In the genomic region with DNA sequence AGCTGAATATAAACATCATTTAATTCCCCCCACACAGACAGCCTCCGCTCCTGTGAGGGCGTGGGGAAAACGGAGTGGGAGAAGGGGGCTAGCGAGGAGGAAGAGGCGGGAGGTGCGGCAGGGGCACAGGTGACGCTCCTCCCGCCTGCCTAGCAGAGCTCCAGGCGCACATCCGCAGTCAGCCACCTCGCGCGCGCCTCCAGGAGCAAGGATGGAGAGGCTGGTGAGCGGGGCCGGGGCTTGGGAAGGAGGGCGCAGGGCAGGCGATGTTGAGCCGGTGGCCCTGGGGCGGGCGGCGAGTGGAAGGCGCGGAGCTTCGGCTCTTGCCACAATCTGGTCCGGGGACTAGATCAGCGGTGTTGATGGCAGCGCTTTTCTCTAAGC, we compare ENCODE assay signal across 7 cellular contexts. TPM values are rescaled to one million over a fixed set of nuclear protein-coding genes. Genes with fewer than 3 reads are reported as not detected.
DNase-seq lines count a peak whose midpoint lies in the region; ATAC-seq and TF ChIP-seq lines count a peak whose summit lies in the region.

Gene CD200 (plus strand): TSS at position 155 of the 384 bp plus-strand sequence. CDS start 57 bp downstream, at position 212.

- H3K27me3 ChIP-seq in HUES6 (ENCODE audit: control insufficient read depth, insufficient read depth, low read length) (no peaks in the 10 kb centered on the region), breast epithelium (peaks cover 0 to 7% of the 10 kb centered on the region in 2 donors)

- peaks cover 23% of the 10 kb centered on the region for H3K36me3 ChIP-seq in HUES6 (ENCODE audit: control insufficient read depth, insufficient read depth, low read length)
- H3K36me3 ChIP-seq in breast epithelium = no peaks in the 10 kb centered on the region

- H3K4me3 ChIP-seq in HUES6 (ENCODE audit: low read depth, low read length) (peak within 1 kb of the TSS; percentile 86), breast epithelium (peak within 1 kb of the TSS; percentile 59 to 68 (median 65))

- intact Hi-C loops in breast epithelium (cut with DNase I; ENCODE audit: low total_unique reads) = no loop called here

- no peaks in the 10 kb centered on the region for H3K9me3 ChIP-seq in HUES6 (ENCODE audit: control insufficient read depth, insufficient read depth, low read depth, low read length)
- no peaks in the 10 kb centered on the region for H3K9me3 ChIP-seq in breast epithelium

- ATAC-seq in GM19043 (IDR thresholded peaks at IDR 0.05; ENCODE audit: low read depth, unreplicated experiment) (peak; percentile 62), HG03565 (IDR thresholded peaks at IDR 0.05; ENCODE audit: unreplicated experiment) (no peak)

- peaks cover 32% of the 10 kb centered on the region for H3K4me1 ChIP-seq in HUES6 (ENCODE audit: control insufficient read depth, insufficient read depth, low read length)
- no peaks in the 10 kb centered on the region for H3K4me1 ChIP-seq in breast epithelium

- no peak for TF ChIP-seq CTCF in breast epithelium (IDR thresholded peaks at IDR 0.05)

- no peak for TF ChIP-seq POLR2A in breast epithelium (IDR thresholded peaks at IDR 0.05)

- H3K9ac ChIP-seq in HUES6 (ENCODE audit: low read length) = peak within 1 kb of the TSS; percentile 92

- DNase-seq in UCSD-AML1 (lab: John Stamatoyannopoulos, UW; ENCODE audit: unreplicated experiment) = peak; percentile 54
- peak; percentile 54 to 62 for DNase-seq in breast epithelium (ENCODE audit: low spot score in 2 of 2)
- peak; percentile 51 for DNase-seq in inferior parietal cortex (ENCODE audit: extremely low spot score)
- peak; percentile 33 to 61 for DNase-seq in stimulated activated CD4-positive, alpha-beta T cell treated with anti-CD3 and anti-CD28 coated beads, Interleukin-12 subunit alpha, Interleukin-12 subunit beta, amount 100 ng/mL, for 24 hours (ENCODE audit: low read depth in 2 of 2)

- H3K27ac ChIP-seq in HUES6 (ENCODE audit: low read depth, low read length) = peak within 1 kb of the TSS; percentile 91
- H3K27ac ChIP-seq in breast epithelium = peak within 1 kb of the TSS; percentile 79 to 81

RNA-seq across cellular contexts. Expression of gene CD200, which starts in this region (rescaled TPM):
- 10 to 100 TPM in 2 of 3 donors, 1 to 10 TPM in 1; 4.8 to 20.8 (median 17.0) TPM for total RNA-seq in breast epithelium
